Comparison of ENCODE assay signal across 7 cellular contexts in genomic region chr1:101854271-101854670, GRCh38.
"Had no signal": no experiment of that assay in that cellular context is flagged by ENCODE, and none has a peak within 500 bp of the region (broad histone marks: within the 10 kb centered on the region; RNA-seq: fewer than 3 reads in every experiment).

No MANE protein-coding gene starts in this region.

- H3K36me3 Mint-ChIP-seq: IgD-negative memory B cell had no signal

- H3K9me3 Mint-ChIP-seq: GM23338 had no signal

- H3K4me3 Mint-ChIP-seq: GM23338, H9, IgD-negative memory B cell had no signal

- ATAC-seq: GM23338, HepG2 had no signal

- H3K4me1 Mint-ChIP-seq: IgD-negative memory B cell had no signal

- FAIRE-seq: H1, H54, HepG2 had no signal

- DNase-seq: H9, HCEC 1CT had no signal

- H3K27ac Mint-ChIP-seq: GM23338, H9, IgD-negative memory B cell had no signal

- H3K27me3 Mint-ChIP-seq: IgD-negative memory B cell had no signal
